Comparison of ENCODE assay signal across 19 cellular contexts in the genomic region with DNA sequence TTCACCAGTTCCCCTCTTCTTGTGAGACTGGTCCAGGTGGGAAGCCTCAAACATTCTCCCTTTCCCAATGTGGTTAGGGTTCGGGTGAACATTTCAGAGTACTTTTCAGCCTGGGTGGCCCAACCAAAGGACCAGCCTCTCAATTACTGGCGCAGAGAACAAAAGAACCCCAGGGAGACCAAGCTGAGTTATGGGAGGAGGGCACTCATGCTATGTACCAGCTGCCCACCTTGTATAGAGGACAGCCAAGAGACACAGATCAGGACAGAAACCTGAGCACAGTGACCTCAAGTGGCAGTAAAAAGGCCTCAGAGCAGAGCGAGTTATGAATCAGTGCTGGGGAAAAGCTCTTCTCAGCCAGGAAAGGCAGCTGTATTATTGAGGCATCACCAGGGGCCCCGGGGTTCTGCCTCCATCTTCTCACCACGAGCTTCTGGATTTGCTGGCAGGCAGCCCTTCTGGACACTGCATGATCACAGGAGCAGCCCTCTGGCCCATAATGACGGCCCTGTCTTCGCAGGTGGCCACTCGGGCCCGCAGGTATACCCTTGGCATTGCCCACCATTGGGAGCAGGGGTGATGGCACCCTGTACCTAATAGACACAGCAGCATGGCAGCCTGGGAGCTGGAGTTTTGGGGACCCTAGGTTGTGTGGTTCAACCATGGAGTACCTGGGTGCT. TPM values are rescaled to one million over a fixed set of nuclear protein-coding genes. Genes with fewer than 3 reads are reported as not detected.
DNase-seq lines count a peak whose midpoint lies in the region; ATAC-seq and TF ChIP-seq lines count a peak whose summit lies in the region.
"Had no signal": no experiment of that assay in that cellular context is flagged by ENCODE, and none has a peak within 500 bp of the region (broad histone marks: within the 10 kb centered on the region; RNA-seq: fewer than 3 reads in every experiment).

No MANE protein-coding gene starts in this region.

- peak; percentile 25 for DNase-seq in HFFc6
- DNase-seq in WERI-Rb-1: no peak
- no peak for DNase-seq in naive thymus-derived CD4-positive, alpha-beta T cell
- no peak for DNase-seq in sigmoid colon
- DNase-seq in COR-L47 (lab: John Stamatoyannopoulos, UW): no peak
- DNase-seq: activated CD8-positive, alpha-beta memory T cell treated with anti-CD3 and anti-CD28 coated beads, Interleukin-2, amount 10 ng/mL, durations not matched to agents 7 days and 5 days; activated effector memory CD4-positive, alpha-beta T cell treated with Interleukin-2 at 50 U/mL for 16 hours; cortex of kidney; DMS 273 treated with DMSO at 0.1 percent for 48 hours; GOT3; left lung; NCI-H1436; NCI-H510A treated with DMSO at 0.1 percent for 48 hours; OCI-M1; stimulated activated CD4-positive, alpha-beta T cell treated with anti-CD3 and anti-CD28 coated beads, Interleukin-4, amount 100 ng/mL, for 24 hours had no signal

- H3K27me3 Mint-ChIP-seq in HFFc6 (ENCODE audit: insufficient read depth): peaks cover 5% of the 10 kb centered on the region
- H3K27me3 Mint-ChIP-seq in naive thymus-derived CD4-positive, alpha-beta T cell: no peaks in the 10 kb centered on the region
- H3K27me3 Mint-ChIP-seq: activated CD8-positive, alpha-beta memory T cell treated with anti-CD3 and anti-CD28 coated beads, Interleukin-2, amount 10 ng/mL, durations not matched to agents 7 days and 5 days had no signal

- no peak overlapping the region; the same call in 1 of the 2 replicates for H3K4me3 Mint-ChIP-seq in HFFc6
- no peak overlapping the region for H3K4me3 Mint-ChIP-seq in naive thymus-derived CD4-positive, alpha-beta T cell
- H3K4me3 Mint-ChIP-seq: activated CD8-positive, alpha-beta memory T cell treated with anti-CD3 and anti-CD28 coated beads, Interleukin-2, amount 10 ng/mL, durations not matched to agents 7 days and 5 days had no signal

- H3K27me3 ChIP-seq in BLaER1 (no peaks in the 10 kb centered on the region), WERI-Rb-1 (ENCODE audit: insufficient read depth, low read depth, severe bottlenecking) (no peaks in the 10 kb centered on the region), sigmoid colon (no peaks in the 10 kb centered on the region)
- no peaks in the 10 kb centered on the region for H3K27me3 ChIP-seq in naive thymus-derived CD4-positive, alpha-beta T cell (ENCODE audit: control insufficient read depth in 2 of 2, insufficient read depth in 2 of 2, low read length in 2 of 2)
- H3K27me3 ChIP-seq: left lung had no signal

- peaks cover 13% of the 10 kb centered on the region for H3K36me3 Mint-ChIP-seq in HFFc6 (ENCODE audit: low read depth)
- peaks cover 0 to 16% (median 2%) of the 10 kb centered on the region in 5 donors for H3K36me3 Mint-ChIP-seq in naive thymus-derived CD4-positive, alpha-beta T cell
- H3K36me3 Mint-ChIP-seq: activated CD8-positive, alpha-beta memory T cell treated with anti-CD3 and anti-CD28 coated beads, Interleukin-2, amount 10 ng/mL, durations not matched to agents 7 days and 5 days had no signal

- H3K4me2 ChIP-seq in BLaER1: no peak overlapping the region
- H3K4me2 ChIP-seq: KMS-11 had no signal

- peak overlapping the region; percentile 67 for H3K27ac Mint-ChIP-seq in HFFc6
- H3K27ac Mint-ChIP-seq in naive thymus-derived CD4-positive, alpha-beta T cell: peak overlapping the region in 5 of 9 donors; percentile 24 to 74 (median 51)
- H3K27ac Mint-ChIP-seq: activated CD8-positive, alpha-beta memory T cell treated with anti-CD3 and anti-CD28 coated beads, Interleukin-2, amount 10 ng/mL, durations not matched to agents 7 days and 5 days had no signal

- H4K20me1 ChIP-seq in BLaER1: peaks cover 37% of the 10 kb centered on the region; the same call in 1 of the 2 replicates

- peak overlapping the region; percentile 2; the same call in 1 of the 2 replicates for H3K27ac ChIP-seq in BLaER1
- no peak overlapping the region for H3K27ac ChIP-seq in WERI-Rb-1
- H3K27ac ChIP-seq in naive thymus-derived CD4-positive, alpha-beta T cell (ENCODE audit: low read depth, low read length): no peak overlapping the region
- H3K27ac ChIP-seq in sigmoid colon: no peak overlapping the region
- H3K27ac ChIP-seq: KMS-11, left lung, parathyroid adenoma had no signal

- H3K36me3 ChIP-seq in BLaER1 (peaks cover 66% of the 10 kb centered on the region), WERI-Rb-1 (peaks cover 62% of the 10 kb centered on the region), sigmoid colon (peaks cover 28 to 55% (median 48%) of the 10 kb centered on the region in 4 donors)
- peaks cover 0 to 47% (median 5%) of the 10 kb centered on the region in 3 experiments for H3K36me3 ChIP-seq in naive thymus-derived CD4-positive, alpha-beta T cell (ENCODE audit: control insufficient read depth in 2 of 3, insufficient read depth in 3 of 3, low read length in 3 of 3)

- WGBS in sigmoid colon, 2 donors: 89 to 92% methylated on average over 9 of the region's 9 CpGs

- H3K9ac ChIP-seq in BLaER1: peak overlapping the region; percentile 18; the same call in 1 of the 2 replicates
- H3K9ac ChIP-seq: KMS-11, parathyroid adenoma had no signal

- no peak for TF ChIP-seq POLR2A in sigmoid colon (IDR thresholded peaks at IDR 0.05)

- TF ChIP-seq CTCF in HFFc6 (IDR thresholded peaks at IDR 0.05) (peak; percentile 41; the same call in 1 of the 2 replicates), WERI-Rb-1 (IDR thresholded peaks at IDR 0.05; ENCODE audit: low read depth, low read length) (peak; percentile 40), sigmoid colon (IDR thresholded peaks at IDR 0.05) (no peak)

- POLR2A ChIA-PET in naive thymus-derived CD4-positive, alpha-beta T cell (lab: Charles Lee): interaction anchor here (0.5 to 0.7 kb wide), 2 partner anchors 147 to 634 kb away, joined by 3 read pairs; partner anchors contain the start of gene DBF4B

- CTCF ChIA-PET in naive thymus-derived CD4-positive, alpha-beta T cell (lab: Charles Lee): interaction anchor here (1.7 kb wide), 1 partner anchor 10 kb away, joined by 4 read pairs; no protein-coding TSS in a partner anchor

- no peak for TF ChIP-seq EP300 in sigmoid colon (IDR thresholded peaks at IDR 0.05)

- H3K4me1 ChIP-seq in BLaER1: peaks cover 57% of the 10 kb centered on the region
- peaks cover 14 to 17% of the 10 kb centered on the region in 2 donors for H3K4me1 ChIP-seq in naive thymus-derived CD4-positive, alpha-beta T cell (ENCODE audit: control insufficient read depth in 2 of 2, insufficient read depth in 2 of 2, low read length in 2 of 2)
- H3K4me1 ChIP-seq in sigmoid colon: peaks cover 0 to 34% (median 31%) of the 10 kb centered on the region in 4 donors

- no peaks in the 10 kb centered on the region for H3K9me3 Mint-ChIP-seq in HFFc6
- no peaks in the 10 kb centered on the region for H3K9me3 Mint-ChIP-seq in naive thymus-derived CD4-positive, alpha-beta T cell

- intact Hi-C loops in naive thymus-derived CD4-positive, alpha-beta T cell (cut with micrococcal nuclease): loop anchor here (5.0 kb wide), 2 partner anchors 253 to 273 kb away; partner anchors contain the start of gene GRN (in 1 of the 2)
- intact Hi-C loops in sigmoid colon (cut with DNase I): no loop called here

- H3K4me3 ChIP-seq in BLaER1 (no peak overlapping the region), WERI-Rb-1 (ENCODE audit: low read depth, low read length) (no peak overlapping the region), sigmoid colon (no peak overlapping the region)
- H3K4me3 ChIP-seq in naive thymus-derived CD4-positive, alpha-beta T cell (ENCODE audit: low read length): no peak overlapping the region
- H3K4me3 ChIP-seq: left lung had no signal

- H3K4me1 Mint-ChIP-seq in HFFc6 (ENCODE audit: low read depth): peaks cover 33% of the 10 kb centered on the region
- peaks cover 20 to 29% (median 25%) of the 10 kb centered on the region in 7 donors for H3K4me1 Mint-ChIP-seq in naive thymus-derived CD4-positive, alpha-beta T cell

- no peak for ATAC-seq in naive thymus-derived CD4-positive, alpha-beta T cell
- ATAC-seq in HG03159 (IDR thresholded peaks at IDR 0.05; ENCODE audit: unreplicated experiment): no peak
- ATAC-seq: activated CD8-positive, alpha-beta memory T cell treated with anti-CD3 and anti-CD28 coated beads, Interleukin-2, amount 10 ng/mL, durations not matched to agents 7 days and 5 days; left lung had no signal

- no peaks in the 10 kb centered on the region for H3K9me3 ChIP-seq in BLaER1
- H3K9me3 ChIP-seq in WERI-Rb-1 (ENCODE audit: severe bottlenecking): no peaks in the 10 kb centered on the region
- H3K9me3 ChIP-seq in naive thymus-derived CD4-positive, alpha-beta T cell (ENCODE audit: control insufficient read depth in 2 of 3, low read length in 3 of 3): no peaks in the 10 kb centered on the region
- H3K9me3 ChIP-seq in sigmoid colon: no peaks in the 10 kb centered on the region
- H3K9me3 ChIP-seq: left lung had no signal

RNA-seq across cellular contexts. Expression of gene G6PC3, which starts 3.8 kb away (rescaled TPM):
- total RNA-seq in HFFc6 (2021; fragmentation: NEBNext Ultra II Directional; extraction: Animal tissue kit (Norgen Biotek cat#: 25700)): 100 to 1,000 TPM in 5 of 6 experiments, 10 to 100 TPM in 1; 96.6 to 123 (median 113) TPM
- 10 to 100 TPM in 4 of 5 experiments, 1 to 10 TPM in 1; 9.4 to 25.8 (median 13.9) TPM for total RNA-seq in naive thymus-derived CD4-positive, alpha-beta T cell
- 10 to 100 TPM; 18.3 to 18.5 TPM for polyA plus RNA-seq in naive thymus-derived CD4-positive, alpha-beta T cell
- 10 to 100 TPM; 22.2 to 29.8 (median 25.9) TPM for total RNA-seq in sigmoid colon
- polyA plus RNA-seq in sigmoid colon: 10 to 100 TPM in 1 of 3 donors, 1 to 10 TPM in 2; 8.4 to 45.5 (median 9.7) TPM

RNA-seq across cellular contexts. Expression of gene LSM12, which starts 7.9 kb away (rescaled TPM):
- 100 to 1,000 TPM in 1 of 6 experiments, 10 to 100 TPM in 5; 86.6 to 101 (median 94.5) TPM for total RNA-seq in HFFc6 (2021; fragmentation: NEBNext Ultra II Directional; extraction: Animal tissue kit (Norgen Biotek cat#: 25700))
- total RNA-seq in naive thymus-derived CD4-positive, alpha-beta T cell: 10 to 100 TPM; 29.3 to 67.9 (median 33.2) TPM
- 10 to 100 TPM; 69.5 to 72.5 TPM for polyA plus RNA-seq in naive thymus-derived CD4-positive, alpha-beta T cell
- total RNA-seq in sigmoid colon: 10 to 100 TPM; 33.8 to 46.9 (median 40.1) TPM
- 10 to 100 TPM; 28.8 to 41.6 (median 37.9) TPM for polyA plus RNA-seq in sigmoid colon

RNA-seq across cellular contexts. Expression of gene HDAC5, which starts 49.1 kb away (rescaled TPM):
- 10 to 100 TPM; 63.4 to 87.4 (median 78.7) TPM for total RNA-seq in HFFc6 (2021; fragmentation: NEBNext Ultra II Directional; extraction: Animal tissue kit (Norgen Biotek cat#: 25700))
- 100 to 1,000 TPM in 1 of 5 experiments, 10 to 100 TPM in 4; 15.2 to 106 (median 70.9) TPM for total RNA-seq in naive thymus-derived CD4-positive, alpha-beta T cell
- polyA plus RNA-seq in naive thymus-derived CD4-positive, alpha-beta T cell: 10 to 100 TPM; 18.3 to 41.9 TPM
- 10 to 100 TPM; 58.2 to 87.5 (median 69.4) TPM for total RNA-seq in sigmoid colon
- 10 to 100 TPM; 15.3 to 21.8 (median 16.8) TPM for polyA plus RNA-seq in sigmoid colon

RNA-seq across cellular contexts. Expression of gene TMEM101, which starts 59.6 kb away (rescaled TPM):
- total RNA-seq in HFFc6 (2021; fragmentation: NEBNext Ultra II Directional; extraction: Animal tissue kit (Norgen Biotek cat#: 25700)): 10 to 100 TPM; 27.8 to 32.7 (median 29.2) TPM
- 10 to 100 TPM; 12.1 to 32.0 (median 30.5) TPM for total RNA-seq in naive thymus-derived CD4-positive, alpha-beta T cell
- polyA plus RNA-seq in naive thymus-derived CD4-positive, alpha-beta T cell: 10 to 100 TPM; 33.8 to 36.0 TPM
- 10 to 100 TPM; 21.3 to 37.8 (median 26.3) TPM for total RNA-seq in sigmoid colon
- polyA plus RNA-seq in sigmoid colon: 10 to 100 TPM; 14.1 to 42.9 (median 22.2) TPM

Comparison
In these comparisons a context has a peak if more than half of its experiments do, and no peak if none do; other contexts are left out.
1. CTCF ChIP-seq: peak in HFFc6 (single experiment) and WERI-Rb-1 (single experiment); none in sigmoid colon (0 of 4).